Comparison of ENCODE assay signal across 26 cellular contexts in genomic region chr10:97135464-97135863, GRCh38. TPM values are rescaled to one million over a fixed set of nuclear protein-coding genes. Genes with fewer than 3 reads are reported as not detected.
"Had no signal": no experiment of that assay in that cellular context is flagged by ENCODE, and none has a peak within 500 bp of the region (broad histone marks: within the 10 kb centered on the region; RNA-seq: fewer than 3 reads in every experiment).

No MANE protein-coding gene starts in this region.

- H3K27ac Mint-ChIP-seq: activated CD8-positive, alpha-beta T cell treated with anti-CD3 and anti-CD28 coated beads, Interleukin-2, amount 10 ng/mL, durations not matched to agents 7 days and 5 days; activated naive CD4-positive, alpha-beta T cell treated with anti-CD3 and anti-CD28 coated beads, Interleukin-2, amount 50 U/mL, for 24 hours; activated T-helper 1 cell treated with anti-CD3 and anti-CD28 coated beads, Interleukin-12 subunit alpha, Interleukin-12 subunit beta, Interleukin-2, Interleukin-4 antibody, amounts not matched to agents 30 ng/mL and 10 ng/mL and 1 ng/mL, durations not matched to agents 14 hours and 24 hours and 36 hours; naive thymus-derived CD8-positive, alpha-beta T cell had no signal

- H3K9me3 ChIP-seq: neutrophil, ovary, right lobe of liver, thoracic aorta, upper lobe of left lung had no signal

- H3K36me3 Mint-ChIP-seq: activated naive CD4-positive, alpha-beta T cell treated with anti-CD3 and anti-CD28 coated beads, Interleukin-2, amount 50 U/mL, for 24 hours; naive thymus-derived CD8-positive, alpha-beta T cell had no signal

- H3K9me3 Mint-ChIP-seq: activated naive CD4-positive, alpha-beta T cell treated with anti-CD3 and anti-CD28 coated beads, Interleukin-2, amount 50 U/mL, for 24 hours; activated T-helper 1 cell treated with anti-CD3 and anti-CD28 coated beads, Interleukin-12 subunit alpha, Interleukin-12 subunit beta, Interleukin-2, Interleukin-4 antibody, amounts not matched to agents 30 ng/mL and 10 ng/mL and 1 ng/mL, durations not matched to agents 14 hours and 24 hours and 36 hours; naive thymus-derived CD8-positive, alpha-beta T cell had no signal

- H3K4me1 Mint-ChIP-seq: activated naive CD4-positive, alpha-beta T cell treated with anti-CD3 and anti-CD28 coated beads, Interleukin-2, amount 50 U/mL, for 24 hours; naive thymus-derived CD8-positive, alpha-beta T cell had no signal

- H3K27me3 ChIP-seq: brain microvascular endothelial cell, ovary, right lobe of liver, upper lobe of left lung had no signal

- DNase-seq: activated CD4-positive, alpha-beta T cell treated with anti-CD3 and anti-CD28 coated beads for 1 hour; activated CD4-positive, alpha-beta T cell treated with anti-CD3 and anti-CD28 coated beads, Interleukin-2, amount 50 U/mL, for 1 hour; activated CD8-positive, alpha-beta T cell treated with anti-CD3 and anti-CD28 coated beads, Interleukin-2, amount 10 ng/mL, durations not matched to agents 7 days and 5 days; activated gamma-delta T cell treated with Interleukin-2 at 50 U/mL for 16 hours; brain microvascular endothelial cell; central memory CD4-positive, alpha-beta T cell; dermis blood vessel endothelial cell; effector CD8-positive, alpha-beta T cell; erythroblast; foreskin keratinocyte; naive thymus-derived CD8-positive, alpha-beta T cell; ovary; right lobe of liver; small intestine; stimulated activated CD4-positive, alpha-beta T cell treated with anti-CD3 and anti-CD28 coated beads, Interleukin-15, amount 100 ng/mL, for 24 hours; stimulated activated CD4-positive, alpha-beta T cell treated with anti-CD3 and anti-CD28 coated beads, Interleukin-4, amount 100 ng/mL, for 1 hour; stimulated activated naive CD4-positive, alpha-beta T cell; upper lobe of left lung; WERI-Rb-1 had no signal

- H3K4me1 ChIP-seq: foreskin keratinocyte, right lobe of liver had no signal

- H3K4me3 ChIP-seq: ovary, right lobe of liver, thoracic aorta, upper lobe of left lung had no signal

- H3K27ac ChIP-seq: brain microvascular endothelial cell, foreskin keratinocyte, neutrophil, ovary, right lobe of liver, thoracic aorta, upper lobe of left lung, WERI-Rb-1 had no signal

- H3K4me3 Mint-ChIP-seq: activated CD8-positive, alpha-beta T cell treated with anti-CD3 and anti-CD28 coated beads, Interleukin-2, amount 10 ng/mL, durations not matched to agents 7 days and 5 days; activated naive CD4-positive, alpha-beta T cell treated with anti-CD3 and anti-CD28 coated beads, Interleukin-2, amount 50 U/mL, for 24 hours; activated T-helper 1 cell treated with anti-CD3 and anti-CD28 coated beads, Interleukin-12 subunit alpha, Interleukin-12 subunit beta, Interleukin-2, Interleukin-4 antibody, amounts not matched to agents 30 ng/mL and 10 ng/mL and 1 ng/mL, durations not matched to agents 14 hours and 24 hours and 36 hours; naive thymus-derived CD8-positive, alpha-beta T cell had no signal

- ATAC-seq: activated CD8-positive, alpha-beta T cell treated with anti-CD3 and anti-CD28 coated beads, Interleukin-2, amount 10 ng/mL, durations not matched to agents 7 days and 5 days; foreskin keratinocyte; left lobe of liver; naive thymus-derived CD8-positive, alpha-beta T cell; right lobe of liver had no signal

- H3K36me3 ChIP-seq: brain microvascular endothelial cell, neutrophil, ovary, right lobe of liver, thoracic aorta, upper lobe of left lung, WERI-Rb-1 had no signal

RNA-seq across cellular contexts. Expression of gene SLIT1, which starts 50.3 kb away (rescaled TPM):
- total RNA-seq: foreskin keratinocyte, glomerular endothelial cell, lung microvascular endothelial cell had no signal
